ENCODE assay signal across 7 cellular contexts in genomic region chr16:87443964-87444363, GRCh38.
"Had no signal": no experiment of that assay in that cellular context is flagged by ENCODE, and none has a peak within 500 bp of the region (broad histone marks: within the 10 kb centered on the region; RNA-seq: fewer than 3 reads in every experiment).

No MANE protein-coding gene starts in this region.

- H2AFZ ChIP-seq: GM23248 had no signal

- ATAC-seq: HCT116 had no signal

- H3K27ac ChIP-seq: GM23248 had no signal

- H3K9me3 ChIP-seq: HAP-1 had no signal

- H3K9ac ChIP-seq: GM23248 had no signal

- FAIRE-seq: HTR-8/SVneo had no signal

- DNase-seq: GM23248, GOT3, H7, KBM-7 had no signal

- H3K4me3 ChIP-seq: GM23248, HAP-1 had no signal
